Comparison of ENCODE assay signal across 14 cellular contexts in the genomic region with DNA sequence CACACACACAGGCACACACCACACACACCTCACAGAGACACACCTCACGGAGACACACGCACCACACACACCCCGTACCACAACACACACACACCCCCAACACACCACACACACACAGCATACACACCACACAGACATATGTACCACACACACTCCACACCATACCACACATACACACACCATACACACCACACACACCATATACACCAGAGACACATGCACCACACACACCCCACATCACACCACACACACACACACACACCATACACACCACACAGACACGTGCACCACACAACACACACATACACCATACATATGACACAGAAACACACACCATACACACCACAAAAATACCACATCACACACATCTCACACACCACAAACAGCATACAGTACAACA.
A peak's percentile ranks its signal among the peaks of the same experiment; 100 is the strongest.
DNase-seq lines count a peak whose midpoint lies in the region; ATAC-seq, FAIRE-seq and TF ChIP-seq lines count a peak whose summit lies in the region.
"Had no signal": no experiment of that assay in that cellular context is flagged by ENCODE, and none has a peak within 500 bp of the region (broad histone marks: within the 10 kb centered on the region; RNA-seq: fewer than 3 reads in every experiment).

No MANE protein-coding gene starts in this region.

- no peak overlapping the region for H4K8ac ChIP-seq in IMR-90 (ENCODE audit: low read depth in 2 of 2, low read length in 2 of 2)
- no peak overlapping the region; the same call in 1 of the 2 replicates for H4K8ac ChIP-seq in H1 (ENCODE audit: extremely low read depth, insufficient read depth, low read length)
- H4K8ac ChIP-seq in trophoblast cell (ENCODE audit: low read depth, low read length) = no peak overlapping the region

- H3K36me3 ChIP-seq in IMR-90 (ENCODE audit: control insufficient read depth, insufficient read depth, low read length) (no peaks in the 10 kb centered on the region), H1 (ENCODE audit: control insufficient read depth in 2 of 4, insufficient read depth in 4 of 4, low read length in 3 of 4) (0 out of 8 replicates have a peak, but pooled peaks cover 0 to 3% (median 0%) of the 10 kb centered on the region in 4 experiments), trophoblast cell (ENCODE audit: control insufficient read depth in 1 of 2, insufficient read depth in 2 of 2, low read length in 2 of 2) (no peaks in the 10 kb centered on the region), mammary epithelial cell (ENCODE audit: insufficient read depth, low read length) (no peaks in the 10 kb centered on the region)
- H3K36me3 ChIP-seq: BE2C had no signal

- H2BK20ac ChIP-seq in IMR-90 (ENCODE audit: low read depth, low read length) (no peak overlapping the region), H1 (ENCODE audit: low read length) (peak overlapping the region; percentile 9; the same call in 1 of the 2 replicates)

- FAIRE-seq in H1 (lab: Jason Lieb, UNC) = peak; percentile 48
- peak; percentile 99 for FAIRE-seq in urothelium cell line (lab: Jason Lieb, UNC)
- FAIRE-seq: A549 had no signal

- H3K23me2 ChIP-seq in H1 (ENCODE audit: low read depth, low read length) = peaks cover 9% of the 10 kb centered on the region; the same call in 1 of the 2 replicates

- ATAC-seq in IMR-90 (ENCODE audit: low read depth) (no peak), HG03432 (IDR thresholded peaks at IDR 0.05; ENCODE audit: unreplicated experiment) (no peak)
- ATAC-seq: K562 had no signal

- H2AK5ac ChIP-seq in IMR-90 (ENCODE audit: low read depth, low read length) (no peak overlapping the region; the same call in 1 of the 2 replicates), H1 (ENCODE audit: low read depth, low read length) (peak overlapping the region; percentile 71), trophoblast cell (ENCODE audit: low read length) (no peak overlapping the region)

- H4K20me1 ChIP-seq in IMR-90 (ENCODE audit: insufficient read depth, low read length) (no peaks in the 10 kb centered on the region), H1 (replicated peaks in 1 of 2; ENCODE audit: control insufficient read depth in 1 of 2, insufficient read depth in 2 of 2, low read length in 2 of 2) (peaks cover 0 to 5% of the 10 kb centered on the region in 2 experiments), mammary epithelial cell (ENCODE audit: insufficient read depth, low read length) (no peaks in the 10 kb centered on the region)

- no peak for TF ChIP-seq EP300 in H1 (IDR thresholded peaks at IDR 0.05; ENCODE audit: borderline replicate concordance in 1 of 2, low read depth in 2 of 2, low read length in 2 of 2)

- H2BK12ac ChIP-seq in H1 (ENCODE audit: low read depth, low read length) (peak overlapping the region; percentile 63; the same call in 1 of the 2 replicates), trophoblast cell (ENCODE audit: low read length) (no peak overlapping the region)

- peaks cover 3% of the 10 kb centered on the region for H3K9me3 ChIP-seq in IMR-90 (ENCODE audit: control insufficient read depth, insufficient read depth, low read length)
- H3K9me3 ChIP-seq in H1 (ENCODE audit: insufficient read depth in 2 of 2, low read depth in 1 of 2, low read length in 1 of 2) = peaks cover 13 to 22% of the 10 kb centered on the region in 2 experiments
- H3K9me3 ChIP-seq in trophoblast cell (ENCODE audit: insufficient read depth, low read depth, low read length) = peaks cover 9% of the 10 kb centered on the region
- peaks cover 12% of the 10 kb centered on the region for H3K9me3 ChIP-seq in mammary epithelial cell (replicated peaks; ENCODE audit: insufficient read depth, low read length)

- H3K4ac ChIP-seq in IMR-90 (ENCODE audit: low read depth, low read length) = no peak overlapping the region
- H3K4ac ChIP-seq in H1 (replicated peaks; ENCODE audit: insufficient read length, low read depth, low read length) = peak overlapping the region; percentile 81
- H3K4ac ChIP-seq in trophoblast cell (ENCODE audit: low read depth, low read length) = no peak overlapping the region

- H3K9me1 ChIP-seq in IMR-90 (ENCODE audit: insufficient read depth, low read length) = no peaks in the 10 kb centered on the region

- H3K79me1 ChIP-seq in IMR-90 (ENCODE audit: low read depth in 1 of 2, low read length in 2 of 2) (no peaks in the 10 kb centered on the region), H1 (ENCODE audit: low read depth, low read length) (no peaks in the 10 kb centered on the region), trophoblast cell (ENCODE audit: low read length) (no peaks in the 10 kb centered on the region)

- no peak for DNase-seq in IMR-90
- DNase-seq in H1 (ENCODE audit: low read depth in 1 of 2, low spot score in 2 of 2) = no peak
- no peak for DNase-seq in trophoblast cell
- DNase-seq in urothelium cell line (ENCODE audit: low spot score) = no peak
- DNase-seq in NCI-H1092 treated with DMSO at 0.1 percent for 48 hours (lab: John Stamatoyannopoulos, UW) = no peak
- no peak for DNase-seq in mammary epithelial cell
- DNase-seq: BE2C, DMS79, GOT3, HCEC 1CT had no signal

- dilution Hi-C loops in IMR-90 (cut with HindIII; ENCODE audit: low sequenced_read_pairs, unreplicated experiment) = no loop called here
- dilution Hi-C loops in mammary epithelial cell (cut with HindIII; ENCODE audit: low sequenced_read_pairs) = no loop called here

- no peak overlapping the region for H3K4me2 ChIP-seq in IMR-90 (ENCODE audit: low read depth, low read length)
- H3K4me2 ChIP-seq in H1 (ENCODE audit: insufficient read depth in 1 of 2, low read depth in 2 of 2, low read length in 2 of 2) = no peak overlapping the region
- H3K4me2 ChIP-seq in trophoblast cell (ENCODE audit: low read length) = no peak overlapping the region
- no peak overlapping the region for H3K4me2 ChIP-seq in mammary epithelial cell (ENCODE audit: insufficient read depth, low read depth, low read length)
- H3K4me2 ChIP-seq: A549 had no signal

- no peak overlapping the region for H2AK9ac ChIP-seq in IMR-90 (replicated peaks; ENCODE audit: low read depth, low read length, poor library complexity)

- H3K18ac ChIP-seq in IMR-90 (ENCODE audit: low read depth, low read length) (no peak overlapping the region), H1 (ENCODE audit: extremely low read depth, low read length) (no peak overlapping the region), trophoblast cell (ENCODE audit: low read length) (no peak overlapping the region)

- no peak for TF ChIP-seq RAD21 in IMR-90 (IDR thresholded peaks at IDR 0.05; ENCODE audit: low read length)
- no peak for TF ChIP-seq RAD21 in H1 (IDR thresholded peaks at IDR 0.05 in 1 of 2, conservative IDR thresholded peaks at IDR 0.05 in 1 of 2; ENCODE audit: low read depth in 2 of 2, low read length in 2 of 2)

- H2BK5ac ChIP-seq in IMR-90 (ENCODE audit: low read depth, low read length, poor library complexity, severe bottlenecking) (peak overlapping the region; percentile 81), H1 (ENCODE audit: low read depth, low read length) (peak overlapping the region; percentile 4; the same call in 1 of the 2 replicates), trophoblast cell (ENCODE audit: low read depth, low read length, poor library complexity) (no peak overlapping the region)

- no peak overlapping the region for H3K23ac ChIP-seq in IMR-90 (ENCODE audit: low read depth, low read length)
- H3K23ac ChIP-seq in H1 (ENCODE audit: insufficient read length) = no peak overlapping the region
- H3K23ac ChIP-seq in trophoblast cell (ENCODE audit: low read length) = no peak overlapping the region

- H4K5ac ChIP-seq in IMR-90 (ENCODE audit: low read depth, low read length) = no peak overlapping the region
- H4K5ac ChIP-seq in H1 (ENCODE audit: insufficient read length, low read depth, low read length) = no peak overlapping the region

- POLR2A ChIA-PET in IMR-90 (lab: Charles Lee; ENCODE audit: unreplicated experiment) (no interaction called here), H1 (lab: Charles Lee; ENCODE audit: partially characterized antibody) (no interaction called here)

- H4K12ac ChIP-seq in trophoblast cell (ENCODE audit: low read depth, low read length) = no peak overlapping the region

- H3K4me3 ChIP-seq in IMR-90 (ENCODE audit: insufficient read depth, low read depth, low read length) (no peak overlapping the region), H1 (ENCODE audit: extremely low read depth in 1 of 4, insufficient read depth in 2 of 4, low read depth in 3 of 4, low read length in 4 of 4) (no peak overlapping the region), trophoblast cell (ENCODE audit: low read depth, low read length) (peak overlapping the region; percentile 20), mammary epithelial cell (replicated peaks in 1 of 3; ENCODE audit: insufficient read depth in 1 of 3, low read depth in 2 of 3, low read length in 3 of 3) (no peak overlapping the region)
- H3K4me3 ChIP-seq: A549, K562 had no signal

- in situ Hi-C loops in IMR-90 (cut with MboI; ENCODE audit: low sequenced_read_pairs) = no loop called here
- in situ Hi-C loops in mammary epithelial cell (cut with MboI; ENCODE audit: low sequenced_read_pairs in 2 of 2) = no loop called here

- no peak overlapping the region for H2BK120ac ChIP-seq in IMR-90 (ENCODE audit: low read depth, low read length)
- no peak overlapping the region for H2BK120ac ChIP-seq in H1 (replicated peaks; ENCODE audit: low read depth, low read length)
- no peak overlapping the region for H2BK120ac ChIP-seq in trophoblast cell (ENCODE audit: insufficient read depth, low read length, poor library complexity)

- intact Hi-C loops in IMR-90 (cut with micrococcal nuclease) = no loop called here
- intact Hi-C loops in mammary epithelial cell (cut with micrococcal nuclease) = no loop called here

- H2BK15ac ChIP-seq in IMR-90 (ENCODE audit: low read depth, low read length) = no peak overlapping the region
- peak overlapping the region; percentile 2; the same call in 1 of the 2 replicates for H2BK15ac ChIP-seq in H1 (ENCODE audit: low read length)

- H3K56ac ChIP-seq in IMR-90 (ENCODE audit: extremely low read depth, insufficient read depth, low read length) (no peak overlapping the region), H1 (replicated peaks; ENCODE audit: insufficient read length, low read depth, low read length) (peak overlapping the region; percentile 99)

- H3K79me2 ChIP-seq in H1 (ENCODE audit: control insufficient read depth in 1 of 2, insufficient read depth in 2 of 2, low read length in 2 of 2) (no peaks in the 10 kb centered on the region), trophoblast cell (ENCODE audit: control insufficient read depth, insufficient read depth, low read length, poor library complexity) (no peaks in the 10 kb centered on the region), mammary epithelial cell (ENCODE audit: insufficient read depth, low read length) (no peaks in the 10 kb centered on the region)

- H3K9ac ChIP-seq in IMR-90 (ENCODE audit: low read depth, low read length) = no peak overlapping the region
- H3K9ac ChIP-seq in H1 (replicated peaks in 1 of 4; ENCODE audit: extremely low read depth in 1 of 4, low read depth in 3 of 4, low read length in 3 of 4) = no peak overlapping the region
- H3K9ac ChIP-seq in trophoblast cell (ENCODE audit: low read length) = no peak overlapping the region
- no peak overlapping the region for H3K9ac ChIP-seq in mammary epithelial cell (ENCODE audit: insufficient read depth, low read length)

- no peak overlapping the region for H3K14ac ChIP-seq in IMR-90 (replicated peaks; ENCODE audit: low read depth, low read length)
- H3K14ac ChIP-seq in H1 (ENCODE audit: insufficient read length) = no peak overlapping the region
- no peak overlapping the region for H3K14ac ChIP-seq in trophoblast cell (ENCODE audit: low read length)

- TF ChIP-seq CTCF in IMR-90 (conservative IDR thresholded peaks at IDR 0.05; ENCODE audit: low read depth, low read length) = no peak
- no peak for TF ChIP-seq CTCF in H1 (IDR thresholded peaks at IDR 0.05; ENCODE audit: control extremely low read depth in 1 of 3, insufficient read depth in 1 of 3, low read depth in 1 of 3, low read length in 3 of 3)
- TF ChIP-seq CTCF in mammary epithelial cell (conservative IDR thresholded peaks at IDR 0.05 in 1 of 2, IDR thresholded peaks at IDR 0.05 in 1 of 2; ENCODE audit: extremely low read depth in 1 of 2, insufficient read depth in 1 of 2, low read depth in 1 of 2, low read length in 2 of 2) = no peak

- CTCF ChIA-PET in IMR-90 (lab: Yijun Ruan, JAX) = no interaction called here
- CTCF ChIA-PET in H1 (lab: Charles Lee; ENCODE audit: partially characterized antibody) = no interaction called here
- CTCF ChIA-PET in mammary epithelial cell (lab: Charles Lee; ENCODE audit: low non-redundant PET) = no interaction called here

- TF ChIP-seq POLR2A in IMR-90 (IDR thresholded peaks at IDR 0.05; ENCODE audit: low read depth, low read length) (no peak), H1 (IDR thresholded peaks at IDR 0.05; ENCODE audit: control extremely low read depth in 1 of 2, low read depth in 2 of 2, low read length in 2 of 2) (no peak)

- 50% methylated on average over 1 of the region's 4 CpGs; no CpG with 5 or more reads in 1 of the 2 experiments for WGBS in IMR-90 (ENCODE audit: extremely low coverage in 2 of 2, insufficient read length in 1 of 2), 2 experiments
- 97% methylated on average over 4 of the region's 4 CpGs; no CpG with 5 or more reads in 1 of the 2 experiments for WGBS in H1 (ENCODE audit: extremely low coverage in 1 of 2, insufficient coverage in 1 of 2, insufficient read length in 1 of 2, insufficient replicate concordance in 2 of 2, low coverage in 1 of 2, low lambda C conversion rate in 2 of 2, missing lambda C conversion rate in 1 of 2), 2 experiments
- WGBS in trophoblast cell (ENCODE audit: extremely low coverage, insufficient coverage, insufficient read length) = no CpG with 5 or more reads among the region's 4 CpGs
- 100% methylated on average over 1 of the region's 4 CpGs for WGBS in mammary epithelial cell (ENCODE audit: low coverage, missing lambda C conversion rate)

- BruUV-seq in IMR-90 (replicated peaks; lab: Mats Ljungman, UMichigan) (no TSS peak), mammary epithelial cell (replicated peaks; lab: Mats Ljungman, UMichigan) (no TSS peak)

- no peaks in the 10 kb centered on the region for H3K4me1 ChIP-seq in IMR-90 (ENCODE audit: control insufficient read depth, insufficient read depth, low read length)
- H3K4me1 ChIP-seq in H1 (replicated peaks in 1 of 4; ENCODE audit: control insufficient read depth in 3 of 4, insufficient read depth in 4 of 4, low read length in 3 of 4) = no peaks in the 10 kb centered on the region; a peak in 1 of 7 replicates
- no peaks in the 10 kb centered on the region for H3K4me1 ChIP-seq in trophoblast cell (ENCODE audit: control insufficient read depth in 1 of 2, insufficient read depth in 2 of 2, low read length in 2 of 2)
- peaks cover 24% of the 10 kb centered on the region for H3K4me1 ChIP-seq in mammary epithelial cell (ENCODE audit: insufficient read depth, low read length)
- H3K4me1 ChIP-seq: A549, BE2C had no signal

- H3K27me3 ChIP-seq in IMR-90 (ENCODE audit: control insufficient read depth, insufficient read depth, low read length) = no peaks in the 10 kb centered on the region
- no peaks in the 10 kb centered on the region for H3K27me3 ChIP-seq in H1 (replicated peaks in 1 of 4; ENCODE audit: control insufficient read depth in 3 of 4, extremely low read depth in 1 of 4, insufficient read depth in 3 of 4, low read length in 3 of 4)
- no peaks in the 10 kb centered on the region for H3K27me3 ChIP-seq in trophoblast cell (ENCODE audit: insufficient read depth, low read length)
- no peaks in the 10 kb centered on the region for H3K27me3 ChIP-seq in mammary epithelial cell (ENCODE audit: insufficient read depth, low read length)
- H3K27me3 ChIP-seq: BE2C had no signal

- H2AFZ ChIP-seq in IMR-90 (replicated peaks; ENCODE audit: low read length, poor library complexity) (no peak overlapping the region), H1 (ENCODE audit: low read length) (no peak overlapping the region), trophoblast cell (ENCODE audit: insufficient read depth, low read length, poor library complexity) (no peak overlapping the region), mammary epithelial cell (ENCODE audit: low read depth, low read length) (no peak overlapping the region)

- H4K91ac ChIP-seq in IMR-90 (ENCODE audit: insufficient read depth, low read depth, low read length) = no peak overlapping the region
- peak overlapping the region; percentile 50 for H4K91ac ChIP-seq in H1 (replicated peaks; ENCODE audit: insufficient read length, low read length)
- no peak overlapping the region for H4K91ac ChIP-seq in trophoblast cell (ENCODE audit: low read depth, low read length)

- H3K27ac ChIP-seq in IMR-90 (ENCODE audit: insufficient read depth, low read length) (no peak overlapping the region), H1 (ENCODE audit: low read depth, low read length) (no peak overlapping the region), trophoblast cell (ENCODE audit: low read depth, low read length) (no peak overlapping the region), mammary epithelial cell (ENCODE audit: insufficient read depth, low read depth, low read length) (no peak overlapping the region)
- H3K27ac ChIP-seq: A549, C4-2B had no signal
